Comparison of ENCODE assay signal across 6 cellular contexts in the genomic region with DNA sequence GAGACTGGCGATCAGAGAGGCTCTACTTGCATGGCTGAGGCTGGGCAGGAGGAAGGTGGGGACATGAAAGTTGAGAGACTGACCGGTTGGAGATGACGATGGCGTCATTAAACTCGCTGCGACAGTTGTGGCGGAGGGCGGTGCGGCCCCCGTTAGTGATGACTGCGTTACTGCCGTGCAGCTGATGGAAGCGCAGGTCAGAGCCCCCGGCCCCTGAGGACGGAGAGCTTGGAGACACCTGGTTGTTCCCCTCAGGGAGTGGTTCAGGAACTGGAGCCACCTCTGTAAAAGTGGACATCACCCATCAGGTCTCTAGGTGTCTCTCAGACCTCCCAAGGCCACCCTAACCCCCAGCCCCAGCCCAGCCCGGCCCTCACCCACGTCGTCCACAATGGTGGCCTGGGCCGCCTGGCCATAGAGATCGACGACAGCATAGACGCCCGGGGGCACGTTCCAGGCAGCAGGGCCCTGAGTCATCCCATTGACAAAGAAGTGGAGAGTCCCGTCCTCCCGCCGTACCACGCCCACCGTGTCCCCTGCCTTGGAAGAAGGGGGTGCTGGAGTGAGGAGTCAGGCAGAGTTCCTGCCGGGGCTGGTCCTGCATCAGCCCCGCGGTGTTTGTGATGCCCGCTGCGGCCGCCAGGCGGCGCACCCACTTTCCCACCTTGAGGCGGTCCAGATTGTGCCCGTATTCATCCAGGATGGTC. TPM values are rescaled to one million over a fixed set of nuclear protein-coding genes. Genes with fewer than 3 reads are reported as not detected.
DNase-seq lines count a peak whose midpoint lies in the region; ATAC-seq, FAIRE-seq and TF ChIP-seq lines count a peak whose summit lies in the region.

No MANE protein-coding gene starts in this region.

- H3K4me3 Mint-ChIP-seq in activated T-helper 2 cell treated with anti-CD3 and anti-CD28 coated beads, Interferon-gamma antibody, Interleukin-2, Interleukin-4, amounts not matched to agents 10 μg/mL and 5 μg/mL and 100 μg/mL, durations not matched to agents 14 hours and 24 hours and 36 hours (ENCODE audit: low read depth), result no peak overlapping the region

- peaks cover 12% of the 10 kb centered on the region for H3K79me2 ChIP-seq in HepG2 (ENCODE audit: insufficient read depth, low read length)

- H2AFZ ChIP-seq in HepG2 (ENCODE audit: low read length), result no peak overlapping the region

- CTCF ChIA-PET in HepG2 (lab: Yijun Ruan, JAX; ENCODE audit: low intra/inter-chr PET ratio, low total read pairs), result interaction anchor here (3.8 kb wide), 1 partner anchor 23 kb away, joined by 41 read pairs; no protein-coding TSS in a partner anchor

- TF ChIP-seq POLR2A in HepG2 (IDR thresholded peaks at IDR 0.05; ENCODE audit: insufficient read depth in 1 of 2, low read depth in 2 of 2, low read length in 2 of 2), result no peak

- TF ChIP-seq EP300 in HepG2 (IDR thresholded peaks at IDR 0.05; ENCODE audit: low read depth in 2 of 2, low read length in 2 of 2) (no peak), HepG2 (CRISPR knock-in tag; IDR thresholded peaks at IDR 0.05; ENCODE audit: borderline replicate concordance) (no peak)

- H3K27ac Mint-ChIP-seq in activated T-helper 2 cell treated with anti-CD3 and anti-CD28 coated beads, Interferon-gamma antibody, Interleukin-2, Interleukin-4, amounts not matched to agents 10 μg/mL and 5 μg/mL and 100 μg/mL, durations not matched to agents 14 hours and 24 hours and 36 hours, result no peak overlapping the region

- H3K36me3 ChIP-seq in HepG2 (replicated peaks in 1 of 2; ENCODE audit: control insufficient read depth in 1 of 2, insufficient read depth in 2 of 2, low read length in 2 of 2), result peaks cover 24 to 59% of the 10 kb centered on the region in 2 experiments
- H3K36me3 ChIP-seq in upper lobe of right lung, result peaks cover 52% of the 10 kb centered on the region

- FAIRE-seq in HepG2 (lab: Jason Lieb, UNC), result peak; percentile 26

- peaks cover 9% of the 10 kb centered on the region for H3K4me1 Mint-ChIP-seq in activated T-helper 2 cell treated with anti-CD3 and anti-CD28 coated beads, Interferon-gamma antibody, Interleukin-2, Interleukin-4, amounts not matched to agents 10 μg/mL and 5 μg/mL and 100 μg/mL, durations not matched to agents 14 hours and 24 hours and 36 hours (ENCODE audit: low read depth)

- no peak overlapping the region for H3K27ac ChIP-seq in HepG2 (ENCODE audit: extremely low read length, insufficient read depth, low read length)
- H3K27ac ChIP-seq in upper lobe of right lung, result no peak overlapping the region

- in situ Hi-C loops in KBM-7 (cut with MboI; ENCODE audit: low pct_unique_long_range_greater_than_20kb, low sequenced_read_pairs) (no loop called here), HepG2 (cut with HindIII; ENCODE audit: extremely low pct_ligation_motif_present, low pct_unique_long_range_greater_than_20kb) (no loop called here)

- H3K9me3 ChIP-seq in HepG2 (ENCODE audit: low read length) (no peaks in the 10 kb centered on the region), upper lobe of right lung (no peaks in the 10 kb centered on the region)

- no peak overlapping the region for H3K9ac ChIP-seq in HepG2 (ENCODE audit: insufficient read depth, low read depth, low read length)

- whole genome bisulfite sequencing in HepG2 (ENCODE audit: low lambda C conversion rate), result 90% methylated on average over 16 of the region's 39 CpGs

- peaks cover 16% of the 10 kb centered on the region for H3K4me1 ChIP-seq in HepG2 (ENCODE audit: insufficient read depth, low read length)
- peaks cover 10% of the 10 kb centered on the region for H3K4me1 ChIP-seq in upper lobe of right lung

- TF ChIP-seq RAD21 in HepG2 (CRISPR knock-in tag; IDR thresholded peaks at IDR 0.05), result peak; percentile 78

- DNase-seq in KBM-7, result peak; percentile 58
- DNase-seq in activated T-helper 2 cell treated with anti-CD3 and anti-CD28 coated beads, Interferon-gamma antibody, Interleukin-2, Interleukin-4, amounts not matched to agents 10 μg/mL and 5 μg/mL and 100 μg/mL, durations not matched to agents 14 hours and 24 hours and 36 hours (ENCODE audit: low spot score), result peak; percentile 67
- DNase-seq in HepG2 (ENCODE audit: low spot score), result no peak
- peak; percentile 77 for DNase-seq in upper lobe of right lung
- no peak for DNase-seq in cerebellar nuclear complex (lab: John Stamatoyannopoulos, UW)
- DNase-seq in cerebellar cortex (ENCODE audit: low spot score), result no peak

- H3K4me3 ChIP-seq in HepG2 (replicated peaks in 1 of 3; ENCODE audit: insufficient read depth in 1 of 3, low read depth in 2 of 3, low read length in 3 of 3) (no peak overlapping the region), upper lobe of right lung (no peak overlapping the region)

- peak; percentile 79 for TF ChIP-seq CTCF in HepG2 (CRISPR knock-in tag; IDR thresholded peaks at IDR 0.05)
- peak; percentile 74 for TF ChIP-seq CTCF in upper lobe of right lung (IDR thresholded peaks at IDR 0.05)

- intact Hi-C loops in activated T-helper 2 cell treated with anti-CD3 and anti-CD28 coated beads, Interferon-gamma antibody, Interleukin-2, Interleukin-4, amounts not matched to agents 10 μg/mL and 5 μg/mL and 100 μg/mL, durations not matched to agents 14 hours and 24 hours and 36 hours (cut with micrococcal nuclease), result no loop called here
- intact Hi-C loops in HepG2 (cut with micrococcal nuclease; ENCODE audit: unreplicated experiment), result loop anchor here (1.0 kb wide), 1 partner anchor 21 kb away; no protein-coding TSS in a partner anchor
- intact Hi-C loops in upper lobe of right lung (cut with DNase I), result no loop called here

- no peaks in the 10 kb centered on the region for H4K20me1 ChIP-seq in HepG2 (ENCODE audit: insufficient read depth, low read length)

- peaks cover 54% of the 10 kb centered on the region for H3K36me3 Mint-ChIP-seq in activated T-helper 2 cell treated with anti-CD3 and anti-CD28 coated beads, Interferon-gamma antibody, Interleukin-2, Interleukin-4, amounts not matched to agents 10 μg/mL and 5 μg/mL and 100 μg/mL, durations not matched to agents 14 hours and 24 hours and 36 hours (ENCODE audit: low read depth)

- ATAC-seq in HepG2 (peak; percentile 66), upper lobe of right lung (peak; percentile 47)

- H3K9me3 Mint-ChIP-seq in activated T-helper 2 cell treated with anti-CD3 and anti-CD28 coated beads, Interferon-gamma antibody, Interleukin-2, Interleukin-4, amounts not matched to agents 10 μg/mL and 5 μg/mL and 100 μg/mL, durations not matched to agents 14 hours and 24 hours and 36 hours, result no peaks in the 10 kb centered on the region

- H3K27me3 ChIP-seq in HepG2 (ENCODE audit: control insufficient read depth in 1 of 2, insufficient read depth in 2 of 2, low read length in 2 of 2) (no peaks in the 10 kb centered on the region; a peak in 1 of 5 replicates), upper lobe of right lung (no peaks in the 10 kb centered on the region)

- H3K27me3 Mint-ChIP-seq in activated T-helper 2 cell treated with anti-CD3 and anti-CD28 coated beads, Interferon-gamma antibody, Interleukin-2, Interleukin-4, amounts not matched to agents 10 μg/mL and 5 μg/mL and 100 μg/mL, durations not matched to agents 14 hours and 24 hours and 36 hours (ENCODE audit: low read depth), result no peaks in the 10 kb centered on the region

- BruUV-seq in HepG2 (replicated peaks; lab: Mats Ljungman, UMichigan), result no TSS peak

- H3K4me2 ChIP-seq in HepG2 (ENCODE audit: low read depth, low read length), result no peak overlapping the region

- POLR2A ChIA-PET in HepG2 (lab: Yijun Ruan, JAX), result no interaction called here

RNA-seq across cellular contexts. Expression of a gene that starts 5.3 kb away (rescaled TPM):
- total RNA-seq in activated T-helper 2 cell treated with anti-CD3 and anti-CD28 coated beads, Interferon-gamma antibody, Interleukin-2, Interleukin-4, amounts not matched to agents 10 μg/mL and 5 μg/mL and 100 μg/mL, durations not matched to agents 14 hours and 24 hours and 36 hours, result 45.7 and 47.7 TPM in 2 replicates
- total RNA-seq in HepG2 (2016; rRNA removed; fragmentation: Illumina TruSeq; extraction: Trizol) (6.7 and 15.7 TPM in 2 replicates), upper lobe of right lung (37.6 TPM)
- 2.2 and 2.3 TPM in 2 replicates for total RNA-seq in HepG2 (2016; cell fraction: cytosol; rRNA removed; fragmentation: Illumina TruSeq; extraction: Trizol; ENCODE audit: low read depth)
- 4.5 and 17.1 TPM in 2 replicates for total RNA-seq in HepG2 (2016; cell fraction: insoluble cytoplasmic fraction; rRNA removed; fragmentation: Illumina TruSeq; extraction: Trizol)
- 3.5 and 4.6 TPM in 2 replicates for total RNA-seq in HepG2 (2016; cell fraction: membrane; rRNA removed; fragmentation: Illumina TruSeq; extraction: Trizol)
- total RNA-seq in HepG2 (2016; cell fraction: nucleus; rRNA removed; fragmentation: Illumina TruSeq; extraction: Trizol), result 28.3 and 30.1 TPM in 2 replicates
- 14.8 and 15.3 TPM in 2 replicates for polyA plus RNA-seq in HepG2 (2011; rRNA removed)
- polyA plus RNA-seq in HepG2 (2011; cell fraction: cytosol; rRNA removed), result 5.0 and 5.4 TPM in 2 replicates
- 162 and 199 TPM in 2 replicates for polyA plus RNA-seq in HepG2 (2011; cell fraction: nucleus; rRNA removed)
- 12.4 and 15.4 TPM in 2 replicates for polyA plus RNA-seq in HepG2 (2012)
- 0.95 and 1.2 TPM in 2 replicates for polyA plus RNA-seq in HepG2 (2016; cell fraction: cytosol; fragmentation: Illumina TruSeq; extraction: Trizol; ENCODE audit: low read depth)
- polyA plus RNA-seq in HepG2 (2016; cell fraction: insoluble cytoplasmic fraction; fragmentation: Illumina TruSeq; extraction: Trizol; ENCODE audit: low read depth), result 4.4 and 6.1 TPM in 2 replicates
- polyA plus RNA-seq in HepG2 (2016; cell fraction: membrane; fragmentation: Illumina TruSeq; extraction: Trizol; ENCODE audit: low read depth), result 1.1 and 1.9 TPM in 2 replicates
- polyA plus RNA-seq in HepG2 (2016; cell fraction: nucleus; fragmentation: Illumina TruSeq; extraction: Trizol; ENCODE audit: insufficient read depth, low read depth), result 84.2 and 94.7 TPM in 2 replicates
- polyA minus RNA-seq in HepG2 (2011; rRNA and poly(A)+ RNA removed; ENCODE audit: low replicate concordance), result 25.4 and 35.0 TPM in 2 replicates
- 3.8 and 5.9 TPM in 2 replicates for polyA minus RNA-seq in HepG2 (2011; cell fraction: cytosol; rRNA and poly(A)+ RNA removed)
- 43.5 and 53.5 TPM in 2 replicates for polyA minus RNA-seq in HepG2 (2011; cell fraction: nucleus; rRNA and poly(A)+ RNA removed)

RNA-seq across cellular contexts. Expression of a gene that starts 8.7 kb away (rescaled TPM):
- total RNA-seq in activated T-helper 2 cell treated with anti-CD3 and anti-CD28 coated beads, Interferon-gamma antibody, Interleukin-2, Interleukin-4, amounts not matched to agents 10 μg/mL and 5 μg/mL and 100 μg/mL, durations not matched to agents 14 hours and 24 hours and 36 hours, result 57.6 and 64.9 TPM in 2 replicates
- total RNA-seq in HepG2 (2016; rRNA removed; fragmentation: Illumina TruSeq; extraction: Trizol) (43.8 and 58.0 TPM in 2 replicates), upper lobe of right lung (62.9 TPM)
- total RNA-seq in HepG2 (2016; cell fraction: cytosol; rRNA removed; fragmentation: Illumina TruSeq; extraction: Trizol; ENCODE audit: low read depth), result 164 and 173 TPM in 2 replicates
- total RNA-seq in HepG2 (2016; cell fraction: insoluble cytoplasmic fraction; rRNA removed; fragmentation: Illumina TruSeq; extraction: Trizol), result 33.8 and 63.0 TPM in 2 replicates
- total RNA-seq in HepG2 (2016; cell fraction: membrane; rRNA removed; fragmentation: Illumina TruSeq; extraction: Trizol), result 126 and 138 TPM in 2 replicates
- 36.6 and 44.0 TPM in 2 replicates for total RNA-seq in HepG2 (2016; cell fraction: nucleus; rRNA removed; fragmentation: Illumina TruSeq; extraction: Trizol)
- 48.0 and 59.4 TPM in 2 replicates for polyA plus RNA-seq in HepG2 (2011; rRNA removed)
- polyA plus RNA-seq in HepG2 (2011; cell fraction: cytosol; rRNA removed), result 40.0 and 57.0 TPM in 2 replicates
- 196 and 231 TPM in 2 replicates for polyA plus RNA-seq in HepG2 (2011; cell fraction: nucleus; rRNA removed)
- polyA plus RNA-seq in HepG2 (2012), result 39.6 and 43.4 TPM in 2 replicates
- 223 and 235 TPM in 2 replicates for polyA plus RNA-seq in HepG2 (2016; cell fraction: cytosol; fragmentation: Illumina TruSeq; extraction: Trizol; ENCODE audit: low read depth)
- 44.5 and 60.2 TPM in 2 replicates for polyA plus RNA-seq in HepG2 (2016; cell fraction: insoluble cytoplasmic fraction; fragmentation: Illumina TruSeq; extraction: Trizol; ENCODE audit: low read depth)
- polyA plus RNA-seq in HepG2 (2016; cell fraction: membrane; fragmentation: Illumina TruSeq; extraction: Trizol; ENCODE audit: low read depth), result 165 and 167 TPM in 2 replicates
- 114 and 131 TPM in 2 replicates for polyA plus RNA-seq in HepG2 (2016; cell fraction: nucleus; fragmentation: Illumina TruSeq; extraction: Trizol; ENCODE audit: insufficient read depth, low read depth)
- 52.6 and 92.4 TPM in 2 replicates for polyA minus RNA-seq in HepG2 (2011; rRNA and poly(A)+ RNA removed; ENCODE audit: low replicate concordance)
- 12.9 and 16.7 TPM in 2 replicates for polyA minus RNA-seq in HepG2 (2011; cell fraction: cytosol; rRNA and poly(A)+ RNA removed)
- polyA minus RNA-seq in HepG2 (2011; cell fraction: nucleus; rRNA and poly(A)+ RNA removed), result 29.9 and 42.3 TPM in 2 replicates

RNA-seq across cellular contexts. Expression of a gene that starts 12.4 kb away (rescaled TPM):
- total RNA-seq in activated T-helper 2 cell treated with anti-CD3 and anti-CD28 coated beads, Interferon-gamma antibody, Interleukin-2, Interleukin-4, amounts not matched to agents 10 μg/mL and 5 μg/mL and 100 μg/mL, durations not matched to agents 14 hours and 24 hours and 36 hours, result 361 and 382 TPM in 2 replicates
- 1.3 TPM in 1 of 2 replicates, not detected in the other for total RNA-seq in HepG2 (2016; rRNA removed; fragmentation: Illumina TruSeq; extraction: Trizol)
- 4.2 and 4.3 TPM in 2 replicates for total RNA-seq in HepG2 (2016; cell fraction: cytosol; rRNA removed; fragmentation: Illumina TruSeq; extraction: Trizol; ENCODE audit: low read depth)
- 2.2 TPM in 1 of 2 replicates, not detected in the other for total RNA-seq in HepG2 (2016; cell fraction: insoluble cytoplasmic fraction; rRNA removed; fragmentation: Illumina TruSeq; extraction: Trizol)
- 2.8 and 4.1 TPM in 2 replicates for total RNA-seq in HepG2 (2016; cell fraction: membrane; rRNA removed; fragmentation: Illumina TruSeq; extraction: Trizol)
- total RNA-seq in HepG2 (2016; cell fraction: nucleus; rRNA removed; fragmentation: Illumina TruSeq; extraction: Trizol), result not detected in 2 replicates
- polyA plus RNA-seq in HepG2 (2011; rRNA removed), result 2.5 and 3.1 TPM in 2 replicates
- 2.2 and 2.5 TPM in 2 replicates for polyA plus RNA-seq in HepG2 (2011; cell fraction: cytosol; rRNA removed)
- polyA plus RNA-seq in HepG2 (2011; cell fraction: nucleus; rRNA removed), result 3.8 and 5.2 TPM in 2 replicates
- polyA plus RNA-seq in HepG2 (2012), result 3.7 and 6.1 TPM in 2 replicates
- polyA plus RNA-seq in HepG2 (2016; cell fraction: cytosol; fragmentation: Illumina TruSeq; extraction: Trizol; ENCODE audit: low read depth), result 2.3 and 3.5 TPM in 2 replicates
- polyA plus RNA-seq in HepG2 (2016; cell fraction: insoluble cytoplasmic fraction; fragmentation: Illumina TruSeq; extraction: Trizol; ENCODE audit: low read depth), result not detected in 2 replicates
- polyA plus RNA-seq in HepG2 (2016; cell fraction: membrane; fragmentation: Illumina TruSeq; extraction: Trizol; ENCODE audit: low read depth), result 0.87 TPM in 1 of 2 replicates, not detected in the other
- 1.2 and 2.1 TPM in 2 replicates for polyA plus RNA-seq in HepG2 (2016; cell fraction: nucleus; fragmentation: Illumina TruSeq; extraction: Trizol; ENCODE audit: insufficient read depth, low read depth)
- 0.12 TPM in 1 of 2 replicates, not detected in the other for polyA minus RNA-seq in HepG2 (2011; rRNA and poly(A)+ RNA removed; ENCODE audit: low replicate concordance)
- not detected in 2 replicates for polyA minus RNA-seq in HepG2 (2011; cell fraction: cytosol; rRNA and poly(A)+ RNA removed)
- polyA minus RNA-seq in HepG2 (2011; cell fraction: nucleus; rRNA and poly(A)+ RNA removed), result not detected in 2 replicates
- 23.2 TPM for total RNA-seq in upper lobe of right lung

RNA-seq across cellular contexts. Expression of a gene that starts 16.5 kb away (rescaled TPM):
- 1,189 and 1,199 TPM in 2 replicates for total RNA-seq in activated T-helper 2 cell treated with anti-CD3 and anti-CD28 coated beads, Interferon-gamma antibody, Interleukin-2, Interleukin-4, amounts not matched to agents 10 μg/mL and 5 μg/mL and 100 μg/mL, durations not matched to agents 14 hours and 24 hours and 36 hours
- 319 and 367 TPM in 2 replicates for total RNA-seq in HepG2 (2016; rRNA removed; fragmentation: Illumina TruSeq; extraction: Trizol)
- 181 and 202 TPM in 2 replicates for total RNA-seq in HepG2 (2016; cell fraction: cytosol; rRNA removed; fragmentation: Illumina TruSeq; extraction: Trizol; ENCODE audit: low read depth)
- total RNA-seq in HepG2 (2016; cell fraction: insoluble cytoplasmic fraction; rRNA removed; fragmentation: Illumina TruSeq; extraction: Trizol), result 326 and 331 TPM in 2 replicates
- 297 and 318 TPM in 2 replicates for total RNA-seq in HepG2 (2016; cell fraction: membrane; rRNA removed; fragmentation: Illumina TruSeq; extraction: Trizol)
- total RNA-seq in HepG2 (2016; cell fraction: nucleus; rRNA removed; fragmentation: Illumina TruSeq; extraction: Trizol), result 155 and 177 TPM in 2 replicates
- polyA plus RNA-seq in HepG2 (2011; rRNA removed), result 280 and 337 TPM in 2 replicates
- 359 and 386 TPM in 2 replicates for polyA plus RNA-seq in HepG2 (2011; cell fraction: cytosol; rRNA removed)
- polyA plus RNA-seq in HepG2 (2011; cell fraction: nucleus; rRNA removed), result 222 and 229 TPM in 2 replicates
- 346 and 360 TPM in 2 replicates for polyA plus RNA-seq in HepG2 (2012)
- 332 and 358 TPM in 2 replicates for polyA plus RNA-seq in HepG2 (2016; cell fraction: cytosol; fragmentation: Illumina TruSeq; extraction: Trizol; ENCODE audit: low read depth)
- polyA plus RNA-seq in HepG2 (2016; cell fraction: insoluble cytoplasmic fraction; fragmentation: Illumina TruSeq; extraction: Trizol; ENCODE audit: low read depth), result 655 and 754 TPM in 2 replicates
- polyA plus RNA-seq in HepG2 (2016; cell fraction: membrane; fragmentation: Illumina TruSeq; extraction: Trizol; ENCODE audit: low read depth), result 458 and 466 TPM in 2 replicates
- polyA plus RNA-seq in HepG2 (2016; cell fraction: nucleus; fragmentation: Illumina TruSeq; extraction: Trizol; ENCODE audit: insufficient read depth, low read depth), result 478 and 490 TPM in 2 replicates
- polyA minus RNA-seq in HepG2 (2011; rRNA and poly(A)+ RNA removed; ENCODE audit: low replicate concordance), result 353 and 1,132 TPM in 2 replicates
- polyA minus RNA-seq in HepG2 (2011; cell fraction: cytosol; rRNA and poly(A)+ RNA removed), result 190 and 222 TPM in 2 replicates
- polyA minus RNA-seq in HepG2 (2011; cell fraction: nucleus; rRNA and poly(A)+ RNA removed), result 105 and 111 TPM in 2 replicates
- total RNA-seq in upper lobe of right lung, result 241 TPM

RNA-seq across cellular contexts. Expression of a gene that starts 28.1 kb away (rescaled TPM):
- 8.0 and 8.5 TPM in 2 replicates for total RNA-seq in activated T-helper 2 cell treated with anti-CD3 and anti-CD28 coated beads, Interferon-gamma antibody, Interleukin-2, Interleukin-4, amounts not matched to agents 10 μg/mL and 5 μg/mL and 100 μg/mL, durations not matched to agents 14 hours and 24 hours and 36 hours
- total RNA-seq in HepG2 (2016; rRNA removed; fragmentation: Illumina TruSeq; extraction: Trizol), result 1.3 and 1.6 TPM in 2 replicates
- total RNA-seq in HepG2 (2016; cell fraction: cytosol; rRNA removed; fragmentation: Illumina TruSeq; extraction: Trizol; ENCODE audit: low read depth), result 0.30 and 0.44 TPM in 2 replicates
- 0.79 and 1.5 TPM in 2 replicates for total RNA-seq in HepG2 (2016; cell fraction: insoluble cytoplasmic fraction; rRNA removed; fragmentation: Illumina TruSeq; extraction: Trizol)
- 0.79 and 1.1 TPM in 2 replicates for total RNA-seq in HepG2 (2016; cell fraction: membrane; rRNA removed; fragmentation: Illumina TruSeq; extraction: Trizol)
- total RNA-seq in HepG2 (2016; cell fraction: nucleus; rRNA removed; fragmentation: Illumina TruSeq; extraction: Trizol), result 0.93 and 1.2 TPM in 2 replicates
- polyA plus RNA-seq in HepG2 (2011; rRNA removed), result 2.6 and 3.1 TPM in 2 replicates
- polyA plus RNA-seq in HepG2 (2011; cell fraction: cytosol; rRNA removed), result 2.7 and 2.8 TPM in 2 replicates
- polyA plus RNA-seq in HepG2 (2011; cell fraction: nucleus; rRNA removed), result 2.5 TPM in 2 replicates
- 1.4 and 1.8 TPM in 2 replicates for polyA plus RNA-seq in HepG2 (2012)
- 0.15 and 0.19 TPM in 2 replicates for polyA plus RNA-seq in HepG2 (2016; cell fraction: cytosol; fragmentation: Illumina TruSeq; extraction: Trizol; ENCODE audit: low read depth)
- 1.0 and 1.3 TPM in 2 replicates for polyA plus RNA-seq in HepG2 (2016; cell fraction: insoluble cytoplasmic fraction; fragmentation: Illumina TruSeq; extraction: Trizol; ENCODE audit: low read depth)
- polyA plus RNA-seq in HepG2 (2016; cell fraction: membrane; fragmentation: Illumina TruSeq; extraction: Trizol; ENCODE audit: low read depth), result 0.49 and 0.56 TPM in 2 replicates
- polyA plus RNA-seq in HepG2 (2016; cell fraction: nucleus; fragmentation: Illumina TruSeq; extraction: Trizol; ENCODE audit: insufficient read depth, low read depth), result 1.6 and 1.7 TPM in 2 replicates
- polyA minus RNA-seq in HepG2 (2011; rRNA and poly(A)+ RNA removed; ENCODE audit: low replicate concordance), result 4.4 and 4.6 TPM in 2 replicates
- polyA minus RNA-seq in HepG2 (2011; cell fraction: cytosol; rRNA and poly(A)+ RNA removed), result 1.8 and 2.1 TPM in 2 replicates
- polyA minus RNA-seq in HepG2 (2011; cell fraction: nucleus; rRNA and poly(A)+ RNA removed), result 2.9 and 3.0 TPM in 2 replicates
- 8.9 TPM for total RNA-seq in upper lobe of right lung

Comparison
In these comparisons a context has a peak if more than half of its experiments do, and no peak if none do; other contexts are left out.
1. DNase-seq: peak in KBM-7 (single experiment), activated T-helper 2 cell treated with anti-CD3 and anti-CD28 coated beads, Interferon-gamma antibody, Interleukin-2, Interleukin-4, amounts not matched to agents 10 μg/mL and 5 μg/mL and 100 μg/mL, durations not matched to agents 14 hours and 24 hours and 36 hours (single experiment) and upper lobe of right lung (single experiment); none in HepG2 (single experiment), cerebellar nuclear complex (0 of 2) and cerebellar cortex (single experiment).
2. RNA of a gene that starts 12.4 kb away (total RNA-seq): 361 to 382 TPM in activated T-helper 2 cell treated with anti-CD3 and anti-CD28 coated beads, Interferon-gamma antibody, Interleukin-2, Interleukin-4, amounts not matched to agents 10 μg/mL and 5 μg/mL and 100 μg/mL, durations not matched to agents 14 hours and 24 hours and 36 hours; 23.2 TPM in upper lobe of right lung (single experiment) and 1.3 to 4.3 TPM in HepG2; every median in the first group is over 10 times any median in the second.